In the genomic region with DNA sequence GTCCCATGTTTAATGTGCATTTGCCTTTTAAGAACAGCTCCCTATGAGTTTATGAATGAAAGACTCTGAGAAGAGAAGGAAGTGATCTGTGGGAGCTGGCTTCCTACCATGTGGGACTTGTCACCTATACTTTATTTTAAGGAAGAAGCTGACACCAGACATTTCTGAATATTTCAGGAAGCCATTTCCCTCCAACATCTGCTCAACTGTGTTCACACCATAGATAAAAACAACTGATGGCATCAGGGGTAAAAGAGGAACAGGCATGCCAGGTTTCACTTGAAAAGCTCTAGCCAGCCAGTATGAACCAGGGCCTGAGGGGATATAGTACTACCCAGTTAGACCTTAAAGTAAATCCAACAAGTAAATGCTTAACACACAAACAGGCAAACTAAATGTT, we compare ENCODE assay signal across 19 cellular contexts.
"Had no signal": no experiment of that assay in that cellular context is flagged by ENCODE, and none has a peak within 500 bp of the region (broad histone marks: within the 10 kb centered on the region; RNA-seq: fewer than 3 reads in every experiment).

No MANE protein-coding gene starts in this region.

- DNase-seq: activated CD4-positive, alpha-beta T cell treated with anti-CD3 and anti-CD28 coated beads for 48 hours; activated CD4-positive, alpha-beta T cell treated with anti-CD3 and anti-CD28 coated beads, Interleukin-2, amount 50 U/mL, for 4 hours; activated CD4-positive, CD25-positive, alpha-beta regulatory T cell treated with anti-CD3 and anti-CD28 coated beads, Interleukin-2, amount 50 U/mL, for 72 hours; activated CD8-positive, alpha-beta memory T cell treated with anti-CD3 and anti-CD28 coated beads, Interleukin-2, amount 50 U/mL, for 48 hours; activated CD8-positive, alpha-beta T cell treated with anti-CD3 and anti-CD28 coated beads, Interleukin-2, amount 10 ng/mL, durations not matched to agents 7 days and 5 days; activated effector memory CD4-positive, alpha-beta T cell treated with Interleukin-2 at 50 U/mL for 16 hours; activated naive CD4-positive, alpha-beta T cell; activated T-cell treated with anti-CD3 and anti-CD28 coated beads, Interleukin-2, amount 50 U/mL, for 1 hour; aorta; NCI-H1105 treated with DMSO at 0.1 percent for 48 hours; NCI-H1436 treated with DMSO at 0.1 percent for 48 hours; NCI-H187; NCI-H2081; NCI-H510A treated with DMSO at 0.1 percent for 48 hours; PC-9; SHP77 treated with DMSO at 0.1 percent for 48 hours; T-helper 1 cell had no signal

- H3K27me3 Mint-ChIP-seq: activated naive CD4-positive, alpha-beta T cell treated with anti-CD3 and anti-CD28 coated beads, Interleukin-2, amount 50 U/mL, for 24 hours had no signal

- H3K27ac Mint-ChIP-seq: activated CD8-positive, alpha-beta T cell treated with anti-CD3 and anti-CD28 coated beads, Interleukin-2, amount 10 ng/mL, durations not matched to agents 7 days and 5 days; activated naive CD4-positive, alpha-beta T cell treated with anti-CD3 and anti-CD28 coated beads, Interleukin-2, amount 50 U/mL, for 24 hours had no signal

- H2AFZ ChIP-seq: PC-9 had no signal

- H3K27ac ChIP-seq: breast epithelium, PC-9 had no signal

- H3K36me3 Mint-ChIP-seq: activated naive CD4-positive, alpha-beta T cell treated with anti-CD3 and anti-CD28 coated beads, Interleukin-2, amount 50 U/mL, for 24 hours had no signal

- H3K4me1 ChIP-seq: breast epithelium had no signal

- H3K9me3 Mint-ChIP-seq: activated naive CD4-positive, alpha-beta T cell treated with anti-CD3 and anti-CD28 coated beads, Interleukin-2, amount 50 U/mL, for 24 hours had no signal

- H3K9me3 ChIP-seq: breast epithelium had no signal

- H3K4me2 ChIP-seq: PC-9 had no signal

- H3K4me3 Mint-ChIP-seq: activated CD8-positive, alpha-beta T cell treated with anti-CD3 and anti-CD28 coated beads, Interleukin-2, amount 10 ng/mL, durations not matched to agents 7 days and 5 days; activated naive CD4-positive, alpha-beta T cell treated with anti-CD3 and anti-CD28 coated beads, Interleukin-2, amount 50 U/mL, for 24 hours had no signal

- H3K4me1 Mint-ChIP-seq: activated naive CD4-positive, alpha-beta T cell treated with anti-CD3 and anti-CD28 coated beads, Interleukin-2, amount 50 U/mL, for 24 hours had no signal
